In the genomic region with DNA sequence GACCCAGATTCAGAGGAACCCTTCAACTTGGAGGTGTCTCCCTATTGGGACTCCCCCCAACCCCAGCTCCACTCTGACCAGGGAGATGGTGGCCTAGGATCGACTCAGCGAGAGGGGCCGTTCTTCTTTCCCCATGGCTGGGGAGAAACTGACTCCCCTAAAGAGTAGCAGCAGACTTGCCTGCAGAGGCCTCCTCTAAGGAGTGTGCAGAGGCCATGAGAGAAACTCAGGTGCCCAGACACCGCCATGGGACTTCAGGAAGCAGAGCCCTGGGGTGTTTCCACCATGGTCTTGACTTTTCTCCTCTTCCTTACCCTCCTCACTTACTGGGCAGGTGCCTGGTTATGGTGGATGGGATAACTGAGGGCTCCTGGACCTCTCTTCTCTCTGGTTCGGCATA, we compare ENCODE assay signal across 1 cellular context.
TF ChIP-seq lines count a peak whose summit lies in the region.

No MANE protein-coding gene starts in this region.

TF ChIP-seq in K562, 482 proteins besides CTCF, POLR2A, EP300 and RAD21:
- 0 out of 2 replicates have a peak, but pooled peaks have one; percentile 61 for TF ChIP-seq GTF2F1 (IDR thresholded peaks at IDR 0.05; ENCODE audit: low read depth, low read length)
- TF ChIP-seq MAFF (IDR thresholded peaks at IDR 0.05; ENCODE audit: low read length) = peak; percentile 34
- TF ChIP-seq ZC3H11A (IDR thresholded peaks at IDR 0.05; ENCODE audit: low read depth, low read length) = peak; percentile 24; the same call in 1 of the 2 replicates
- TF ChIP-seq RCOR1 (IDR thresholded peaks at IDR 0.05; ENCODE audit: borderline replicate concordance in 1 of 2, low read depth in 2 of 2, low read length in 2 of 2) = peak in 1 of 2 experiments; percentile 37; a peak in 1 of 4 replicates
- no peak for TF ChIP-seq GATAD2B (IDR thresholded peaks at IDR 0.05; ENCODE audit: borderline replicate concordance)
- TF ChIP-seq MYC (IDR thresholded peaks at IDR 0.05; ENCODE audit: low read depth, low read length) = peak; percentile 5; the same call in 1 of the 2 replicates
- TF ChIP-seq MYC (CRISPR knock-in tag; IDR thresholded peaks at IDR 0.05; ENCODE audit: borderline replicate concordance, low read depth) = no peak
- TF ChIP-seq CBX2 (IDR thresholded peaks at IDR 0.05; ENCODE audit: insufficient read depth, low read length, poor library complexity, severe bottlenecking) = no peak
- TF ChIP-seq NR4A1 (CRISPR knock-in tag; IDR thresholded peaks at IDR 0.05) = no peak
- no peak for TF ChIP-seq NR4A1 (tag; IDR thresholded peaks at IDR 0.05)
- TF ChIP-seq TBL1XR1 (IDR thresholded peaks at IDR 0.05; ENCODE audit: low read length in 2 of 2) = peak; percentile 11 to 48; a peak in 2 of 4 replicates
TF ChIP-seq in K562: peak in this region for 6.
